Comparison of ENCODE assay signal across 1 cellular context in the genomic region with DNA sequence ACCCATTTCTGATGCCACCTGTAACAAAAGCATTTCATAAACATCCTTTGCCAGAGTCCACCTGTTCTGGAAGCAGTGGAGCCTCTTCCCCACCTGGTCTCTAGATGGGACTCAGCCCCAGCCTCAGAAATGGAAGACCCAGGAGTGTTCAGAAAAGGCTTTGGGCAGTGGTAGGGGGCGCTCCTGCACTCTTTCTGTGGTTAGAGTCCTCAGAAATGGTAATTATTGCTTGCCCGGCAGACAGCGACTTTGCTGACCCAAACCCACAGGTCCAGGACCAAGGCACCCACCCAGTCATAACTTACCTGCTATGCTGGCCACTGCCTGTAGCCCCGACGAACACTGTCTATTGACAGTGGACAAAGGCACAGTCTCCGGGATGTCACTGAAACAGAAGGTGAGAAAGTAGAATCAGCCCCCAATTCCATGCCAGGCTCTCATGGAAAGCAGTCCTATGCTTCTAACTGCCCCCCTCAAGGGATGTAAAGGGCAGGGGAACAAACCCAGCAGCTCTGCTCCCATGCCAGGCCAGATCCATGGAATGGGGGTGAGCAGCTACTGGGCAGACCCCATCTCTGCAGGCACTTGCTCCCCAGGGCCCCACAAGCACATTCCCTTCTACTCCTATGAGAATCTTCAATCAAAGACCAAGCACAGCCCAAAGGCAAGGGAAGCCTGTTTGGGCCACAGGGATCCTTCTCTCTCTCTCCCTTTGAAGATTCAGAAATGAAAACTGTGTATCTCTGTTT.
A peak's percentile ranks its signal among the peaks of the same experiment; 100 is the strongest.
TF ChIP-seq lines count a peak whose summit lies in the region.

No MANE protein-coding gene starts in this region.

TF ChIP-seq in HepG2, 621 proteins besides CTCF, POLR2A, EP300 and RAD21 (continued from another document and continues in another):
- TF ChIP-seq, protein P1, sequence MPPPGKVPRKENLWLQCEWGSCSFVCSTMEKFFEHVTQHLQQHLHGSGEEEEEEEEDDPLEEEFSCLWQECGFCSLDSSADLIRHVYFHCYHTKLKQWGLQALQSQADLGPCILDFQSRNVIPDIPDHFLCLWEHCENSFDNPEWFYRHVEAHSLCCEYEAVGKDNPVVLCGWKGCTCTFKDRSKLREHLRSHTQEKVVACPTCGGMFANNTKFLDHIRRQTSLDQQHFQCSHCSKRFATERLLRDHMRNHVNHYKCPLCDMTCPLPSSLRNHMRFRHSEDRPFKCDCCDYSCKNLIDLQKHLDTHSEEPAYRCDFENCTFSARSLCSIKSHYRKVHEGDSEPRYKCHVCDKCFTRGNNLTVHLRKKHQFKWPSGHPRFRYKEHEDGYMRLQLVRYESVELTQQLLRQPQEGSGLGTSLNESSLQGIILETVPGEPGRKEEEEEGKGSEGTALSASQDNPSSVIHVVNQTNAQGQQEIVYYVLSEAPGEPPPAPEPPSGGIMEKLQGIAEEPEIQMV (CRISPR knock-in tag; IDR thresholded peaks at IDR 0.05; ENCODE audit: low read depth), result no peak
- no peak for TF ChIP-seq CEBPB (IDR thresholded peaks at IDR 0.05; ENCODE audit: borderline replicate concordance, low read depth, low read length)
- TF ChIP-seq, protein P2, sequence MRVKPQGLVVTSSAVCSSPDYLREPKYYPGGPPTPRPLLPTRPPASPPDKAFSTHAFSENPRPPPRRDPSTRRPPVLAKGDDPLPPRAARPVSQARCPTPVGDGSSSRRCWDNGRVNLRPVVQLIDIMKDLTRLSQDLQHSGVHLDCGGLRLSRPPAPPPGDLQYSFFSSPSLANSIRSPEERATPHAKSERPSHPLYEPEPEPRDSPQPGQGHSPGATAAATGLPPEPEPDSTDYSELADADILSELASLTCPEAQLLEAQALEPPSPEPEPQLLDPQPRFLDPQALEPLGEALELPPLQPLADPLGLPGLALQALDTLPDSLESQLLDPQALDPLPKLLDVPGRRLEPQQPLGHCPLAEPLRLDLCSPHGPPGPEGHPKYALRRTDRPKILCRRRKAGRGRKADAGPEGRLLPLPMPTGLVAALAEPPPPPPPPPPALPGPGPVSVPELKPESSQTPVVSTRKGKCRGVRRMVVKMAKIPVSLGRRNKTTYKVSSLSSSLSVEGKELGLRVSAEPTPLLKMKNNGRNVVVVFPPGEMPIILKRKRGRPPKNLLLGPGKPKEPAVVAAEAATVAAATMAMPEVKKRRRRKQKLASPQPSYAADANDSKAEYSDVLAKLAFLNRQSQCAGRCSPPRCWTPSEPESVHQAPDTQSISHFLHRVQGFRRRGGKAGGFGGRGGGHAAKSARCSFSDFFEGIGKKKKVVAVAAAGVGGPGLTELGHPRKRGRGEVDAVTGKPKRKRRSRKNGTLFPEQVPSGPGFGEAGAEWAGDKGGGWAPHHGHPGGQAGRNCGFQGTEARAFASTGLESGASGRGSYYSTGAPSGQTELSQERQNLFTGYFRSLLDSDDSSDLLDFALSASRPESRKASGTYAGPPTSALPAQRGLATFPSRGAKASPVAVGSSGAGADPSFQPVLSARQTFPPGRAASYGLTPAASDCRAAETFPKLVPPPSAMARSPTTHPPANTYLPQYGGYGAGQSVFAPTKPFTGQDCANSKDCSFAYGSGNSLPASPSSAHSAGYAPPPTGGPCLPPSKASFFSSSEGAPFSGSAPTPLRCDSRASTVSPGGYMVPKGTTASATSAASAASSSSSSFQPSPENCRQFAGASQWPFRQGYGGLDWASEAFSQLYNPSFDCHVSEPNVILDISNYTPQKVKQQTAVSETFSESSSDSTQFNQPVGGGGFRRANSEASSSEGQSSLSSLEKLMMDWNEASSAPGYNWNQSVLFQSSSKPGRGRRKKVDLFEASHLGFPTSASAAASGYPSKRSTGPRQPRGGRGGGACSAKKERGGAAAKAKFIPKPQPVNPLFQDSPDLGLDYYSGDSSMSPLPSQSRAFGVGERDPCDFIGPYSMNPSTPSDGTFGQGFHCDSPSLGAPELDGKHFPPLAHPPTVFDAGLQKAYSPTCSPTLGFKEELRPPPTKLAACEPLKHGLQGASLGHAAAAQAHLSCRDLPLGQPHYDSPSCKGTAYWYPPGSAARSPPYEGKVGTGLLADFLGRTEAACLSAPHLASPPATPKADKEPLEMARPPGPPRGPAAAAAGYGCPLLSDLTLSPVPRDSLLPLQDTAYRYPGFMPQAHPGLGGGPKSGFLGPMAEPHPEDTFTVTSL (CRISPR knock-in tag; IDR thresholded peaks at IDR 0.05; ENCODE audit: borderline replicate concordance), result no peak
- TF ChIP-seq, protein P3, sequence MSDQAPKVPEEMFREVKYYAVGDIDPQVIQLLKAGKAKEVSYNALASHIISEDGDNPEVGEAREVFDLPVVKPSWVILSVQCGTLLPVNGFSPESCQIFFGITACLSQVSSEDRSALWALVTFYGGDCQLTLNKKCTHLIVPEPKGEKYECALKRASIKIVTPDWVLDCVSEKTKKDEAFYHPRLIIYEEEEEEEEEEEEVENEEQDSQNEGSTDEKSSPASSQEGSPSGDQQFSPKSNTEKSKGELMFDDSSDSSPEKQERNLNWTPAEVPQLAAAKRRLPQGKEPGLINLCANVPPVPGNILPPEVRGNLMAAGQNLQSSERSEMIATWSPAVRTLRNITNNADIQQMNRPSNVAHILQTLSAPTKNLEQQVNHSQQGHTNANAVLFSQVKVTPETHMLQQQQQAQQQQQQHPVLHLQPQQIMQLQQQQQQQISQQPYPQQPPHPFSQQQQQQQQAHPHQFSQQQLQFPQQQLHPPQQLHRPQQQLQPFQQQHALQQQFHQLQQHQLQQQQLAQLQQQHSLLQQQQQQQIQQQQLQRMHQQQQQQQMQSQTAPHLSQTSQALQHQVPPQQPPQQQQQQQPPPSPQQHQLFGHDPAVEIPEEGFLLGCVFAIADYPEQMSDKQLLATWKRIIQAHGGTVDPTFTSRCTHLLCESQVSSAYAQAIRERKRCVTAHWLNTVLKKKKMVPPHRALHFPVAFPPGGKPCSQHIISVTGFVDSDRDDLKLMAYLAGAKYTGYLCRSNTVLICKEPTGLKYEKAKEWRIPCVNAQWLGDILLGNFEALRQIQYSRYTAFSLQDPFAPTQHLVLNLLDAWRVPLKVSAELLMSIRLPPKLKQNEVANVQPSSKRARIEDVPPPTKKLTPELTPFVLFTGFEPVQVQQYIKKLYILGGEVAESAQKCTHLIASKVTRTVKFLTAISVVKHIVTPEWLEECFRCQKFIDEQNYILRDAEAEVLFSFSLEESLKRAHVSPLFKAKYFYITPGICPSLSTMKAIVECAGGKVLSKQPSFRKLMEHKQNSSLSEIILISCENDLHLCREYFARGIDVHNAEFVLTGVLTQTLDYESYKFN (CRISPR knock-in tag; conservative IDR thresholded peaks at IDR 0.05), result no peak
- TF ChIP-seq JUNB (CRISPR knock-in tag; IDR thresholded peaks at IDR 0.05; ENCODE audit: borderline replicate concordance), result no peak
- no peak for TF ChIP-seq HNRNPK (IDR thresholded peaks at IDR 0.05; ENCODE audit: low read depth, low read length, poor library complexity, severe bottlenecking)
- no peak for TF ChIP-seq HNRNPL (IDR thresholded peaks at IDR 0.05; ENCODE audit: low read depth, low read length)
- no peak for TF ChIP-seq RXRA (CRISPR knock-in tag; IDR thresholded peaks at IDR 0.05)
- no peak for TF ChIP-seq ETV5 (CRISPR knock-in tag; IDR thresholded peaks at IDR 0.05; ENCODE audit: borderline replicate concordance)
- TF ChIP-seq TGIF2 (CRISPR knock-in tag; IDR thresholded peaks at IDR 0.05), result no peak
- TF ChIP-seq RFXANK (CRISPR knock-in tag; IDR thresholded peaks at IDR 0.05), result no peak
- TF ChIP-seq GATAD1 (CRISPR knock-in tag; IDR thresholded peaks at IDR 0.05), result no peak
- TF ChIP-seq ZNF17 (CRISPR knock-in tag; IDR thresholded peaks at IDR 0.05), result no peak
- no peak for TF ChIP-seq SP1 (IDR thresholded peaks at IDR 0.05)
- TF ChIP-seq SP1 (CRISPR knock-in tag; IDR thresholded peaks at IDR 0.05), result no peak
- TF ChIP-seq, protein P4, sequence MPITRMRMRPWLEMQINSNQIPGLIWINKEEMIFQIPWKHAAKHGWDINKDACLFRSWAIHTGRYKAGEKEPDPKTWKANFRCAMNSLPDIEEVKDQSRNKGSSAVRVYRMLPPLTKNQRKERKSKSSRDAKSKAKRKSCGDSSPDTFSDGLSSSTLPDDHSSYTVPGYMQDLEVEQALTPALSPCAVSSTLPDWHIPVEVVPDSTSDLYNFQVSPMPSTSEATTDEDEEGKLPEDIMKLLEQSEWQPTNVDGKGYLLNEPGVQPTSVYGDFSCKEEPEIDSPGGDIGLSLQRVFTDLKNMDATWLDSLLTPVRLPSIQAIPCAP (CRISPR knock-in tag; IDR thresholded peaks at IDR 0.05; ENCODE audit: low read depth), result no peak
- TF ChIP-seq FOXK2 (IDR thresholded peaks at IDR 0.05), result no peak
- TF ChIP-seq ZNF44 (CRISPR knock-in tag; IDR thresholded peaks at IDR 0.05), result no peak
- no peak for TF ChIP-seq RBM39 (IDR thresholded peaks at IDR 0.05; ENCODE audit: low read depth, low read length, poor library complexity, severe bottlenecking)
- no peak for TF ChIP-seq SMARCC2 (IDR thresholded peaks at IDR 0.05)
- no peak for TF ChIP-seq RORA (CRISPR knock-in tag; IDR thresholded peaks at IDR 0.05)
- TF ChIP-seq MED13 (CRISPR knock-in tag; IDR thresholded peaks at IDR 0.05), result no peak
- TF ChIP-seq ESRRA (CRISPR knock-in tag; IDR thresholded peaks at IDR 0.05; ENCODE audit: low read depth), result no peak
- no peak for TF ChIP-seq CHD2 (IDR thresholded peaks at IDR 0.05; ENCODE audit: low read depth, low read length)
- no peak for TF ChIP-seq GFI1 (CRISPR knock-in tag; IDR thresholded peaks at IDR 0.05; ENCODE audit: borderline replicate concordance)
- no peak for TF ChIP-seq ZNF563 (CRISPR knock-in tag; IDR thresholded peaks at IDR 0.05)
- TF ChIP-seq CAMTA2 (CRISPR knock-in tag; IDR thresholded peaks at IDR 0.05; ENCODE audit: borderline replicate concordance), result no peak
- TF ChIP-seq, protein P5, sequence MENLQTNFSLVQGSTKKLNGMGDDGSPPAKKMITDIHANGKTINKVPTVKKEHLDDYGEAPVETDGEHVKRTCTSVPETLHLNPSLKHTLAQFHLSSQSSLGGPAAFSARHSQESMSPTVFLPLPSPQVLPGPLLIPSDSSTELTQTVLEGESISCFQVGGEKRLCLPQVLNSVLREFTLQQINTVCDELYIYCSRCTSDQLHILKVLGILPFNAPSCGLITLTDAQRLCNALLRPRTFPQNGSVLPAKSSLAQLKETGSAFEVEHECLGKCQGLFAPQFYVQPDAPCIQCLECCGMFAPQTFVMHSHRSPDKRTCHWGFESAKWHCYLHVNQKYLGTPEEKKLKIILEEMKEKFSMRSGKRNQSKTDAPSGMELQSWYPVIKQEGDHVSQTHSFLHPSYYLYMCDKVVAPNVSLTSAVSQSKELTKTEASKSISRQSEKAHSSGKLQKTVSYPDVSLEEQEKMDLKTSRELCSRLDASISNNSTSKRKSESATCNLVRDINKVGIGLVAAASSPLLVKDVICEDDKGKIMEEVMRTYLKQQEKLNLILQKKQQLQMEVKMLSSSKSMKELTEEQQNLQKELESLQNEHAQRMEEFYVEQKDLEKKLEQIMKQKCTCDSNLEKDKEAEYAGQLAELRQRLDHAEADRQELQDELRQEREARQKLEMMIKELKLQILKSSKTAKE (CRISPR knock-in tag; IDR thresholded peaks at IDR 0.05; ENCODE audit: borderline replicate concordance), result no peak
- no peak for TF ChIP-seq PCBP1 (IDR thresholded peaks at IDR 0.05; ENCODE audit: borderline replicate concordance, low read depth, low read length)
- TF ChIP-seq SMARCE1 (IDR thresholded peaks at IDR 0.05; ENCODE audit: borderline replicate concordance), result no peak
- TF ChIP-seq, protein P6, sequence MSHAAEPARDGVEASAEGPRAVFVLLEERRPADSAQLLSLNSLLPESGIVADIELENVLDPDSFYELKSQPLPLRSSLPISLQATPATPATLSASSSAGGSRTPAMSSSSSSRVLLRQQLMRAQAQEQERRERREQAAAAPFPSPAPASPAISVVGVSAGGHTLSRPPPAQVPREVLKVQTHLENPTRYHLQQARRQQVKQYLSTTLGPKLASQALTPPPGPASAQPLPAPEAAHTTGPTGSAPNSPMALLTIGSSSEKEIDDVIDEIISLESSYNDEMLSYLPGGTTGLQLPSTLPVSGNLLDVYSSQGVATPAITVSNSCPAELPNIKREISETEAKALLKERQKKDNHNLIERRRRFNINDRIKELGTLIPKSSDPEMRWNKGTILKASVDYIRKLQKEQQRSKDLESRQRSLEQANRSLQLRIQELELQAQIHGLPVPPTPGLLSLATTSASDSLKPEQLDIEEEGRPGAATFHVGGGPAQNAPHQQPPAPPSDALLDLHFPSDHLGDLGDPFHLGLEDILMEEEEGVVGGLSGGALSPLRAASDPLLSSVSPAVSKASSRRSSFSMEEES (CRISPR knock-in tag; IDR thresholded peaks at IDR 0.05), result no peak
- TF ChIP-seq MIXL1 (CRISPR knock-in tag; IDR thresholded peaks at IDR 0.05), result 0 out of 2 replicates have a peak, but pooled peaks have one; percentile 23
- no peak for TF ChIP-seq HCFC1 (IDR thresholded peaks at IDR 0.05; ENCODE audit: low read depth, low read length)
- TF ChIP-seq, protein P7, sequence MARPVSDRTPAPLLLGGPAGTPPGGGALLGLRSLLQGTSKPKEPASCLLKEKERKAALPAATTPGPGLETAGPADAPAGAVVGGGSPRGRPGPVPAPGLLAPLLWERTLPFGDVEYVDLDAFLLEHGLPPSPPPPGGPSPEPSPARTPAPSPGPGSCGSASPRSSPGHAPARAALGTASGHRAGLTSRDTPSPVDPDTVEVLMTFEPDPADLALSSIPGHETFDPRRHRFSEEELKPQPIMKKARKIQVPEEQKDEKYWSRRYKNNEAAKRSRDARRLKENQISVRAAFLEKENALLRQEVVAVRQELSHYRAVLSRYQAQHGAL (CRISPR knock-in tag; IDR thresholded peaks at IDR 0.05; ENCODE audit: not compliant biosample characterization), result no peak
- TF ChIP-seq SP5 (CRISPR knock-in tag; IDR thresholded peaks at IDR 0.05; ENCODE audit: borderline replicate concordance, low read depth), result no peak
- TF ChIP-seq FOXO1 (CRISPR knock-in tag; IDR thresholded peaks at IDR 0.05), result no peak
- no peak for TF ChIP-seq ZNF841 (CRISPR knock-in tag; IDR thresholded peaks at IDR 0.05; ENCODE audit: borderline replicate concordance)
- TF ChIP-seq, protein P8, sequence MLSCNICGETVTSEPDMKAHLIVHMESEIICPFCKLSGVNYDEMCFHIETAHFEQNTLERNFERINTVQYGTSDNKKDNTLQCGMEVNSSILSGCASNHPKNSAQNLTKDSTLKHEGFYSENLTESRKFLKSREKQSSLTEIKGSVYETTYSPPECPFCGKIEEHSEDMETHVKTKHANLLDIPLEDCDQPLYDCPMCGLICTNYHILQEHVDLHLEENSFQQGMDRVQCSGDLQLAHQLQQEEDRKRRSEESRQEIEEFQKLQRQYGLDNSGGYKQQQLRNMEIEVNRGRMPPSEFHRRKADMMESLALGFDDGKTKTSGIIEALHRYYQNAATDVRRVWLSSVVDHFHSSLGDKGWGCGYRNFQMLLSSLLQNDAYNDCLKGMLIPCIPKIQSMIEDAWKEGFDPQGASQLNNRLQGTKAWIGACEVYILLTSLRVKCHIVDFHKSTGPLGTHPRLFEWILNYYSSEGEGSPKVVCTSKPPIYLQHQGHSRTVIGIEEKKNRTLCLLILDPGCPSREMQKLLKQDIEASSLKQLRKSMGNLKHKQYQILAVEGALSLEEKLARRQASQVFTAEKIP (CRISPR knock-in tag; IDR thresholded peaks at IDR 0.05; ENCODE audit: borderline replicate concordance), result no peak
- TF ChIP-seq, protein P9, sequence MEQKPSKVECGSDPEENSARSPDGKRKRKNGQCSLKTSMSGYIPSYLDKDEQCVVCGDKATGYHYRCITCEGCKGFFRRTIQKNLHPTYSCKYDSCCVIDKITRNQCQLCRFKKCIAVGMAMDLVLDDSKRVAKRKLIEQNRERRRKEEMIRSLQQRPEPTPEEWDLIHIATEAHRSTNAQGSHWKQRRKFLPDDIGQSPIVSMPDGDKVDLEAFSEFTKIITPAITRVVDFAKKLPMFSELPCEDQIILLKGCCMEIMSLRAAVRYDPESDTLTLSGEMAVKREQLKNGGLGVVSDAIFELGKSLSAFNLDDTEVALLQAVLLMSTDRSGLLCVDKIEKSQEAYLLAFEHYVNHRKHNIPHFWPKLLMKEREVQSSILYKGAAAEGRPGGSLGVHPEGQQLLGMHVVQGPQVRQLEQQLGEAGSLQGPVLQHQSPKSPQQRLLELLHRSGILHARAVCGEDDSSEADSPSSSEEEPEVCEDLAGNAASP (CRISPR knock-in tag; IDR thresholded peaks at IDR 0.05; ENCODE audit: borderline replicate concordance), result no peak
- TF ChIP-seq PLRG1 (conservative IDR thresholded peaks at IDR 0.05), result no peak
- no peak for TF ChIP-seq ZFP36 (IDR thresholded peaks at IDR 0.05; ENCODE audit: borderline replicate concordance, low read depth, low read length, partially characterized antibody)
